ENCODE assay signal across 2 cellular contexts in the genomic region with DNA sequence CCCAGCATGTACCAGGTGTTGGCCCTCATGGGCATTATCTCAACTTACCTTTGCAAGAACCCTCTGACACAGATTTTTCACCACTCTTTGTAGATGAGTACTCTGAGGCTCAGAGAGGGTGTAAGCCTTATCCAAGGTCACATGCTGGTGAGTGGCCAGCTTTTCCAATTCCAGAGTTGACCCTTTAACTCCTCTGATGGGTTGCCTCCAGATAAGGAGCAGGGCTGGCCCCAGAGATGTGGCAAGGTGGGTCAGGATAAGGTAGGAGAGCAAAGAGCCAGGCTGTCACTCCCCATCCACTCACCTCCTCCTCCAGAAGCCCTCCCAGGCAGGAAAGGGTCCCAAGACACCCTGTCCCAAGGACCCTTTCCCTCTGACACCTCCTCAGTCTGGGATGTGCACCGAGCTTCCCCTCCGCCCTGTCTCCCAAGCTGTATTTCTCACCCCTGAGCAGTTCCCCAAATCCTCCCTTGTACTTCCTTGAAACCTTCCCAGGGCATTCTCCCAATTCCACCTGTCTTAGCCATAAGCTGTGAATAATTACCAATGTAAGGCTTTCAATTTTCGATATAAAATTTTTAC.
TF ChIP-seq lines count a peak whose summit lies in the region.

No MANE protein-coding gene starts in this region.

TF ChIP-seq in SK-N-SH, 30 proteins besides CTCF, POLR2A, EP300 and RAD21:
- TF ChIP-seq TEAD4 (IDR thresholded peaks at IDR 0.05; ENCODE audit: borderline replicate concordance, insufficient read depth) (no peak), SMC3 (IDR thresholded peaks at IDR 0.05; ENCODE audit: low read depth, low read length) (no peak), FOSL2 (IDR thresholded peaks at IDR 0.05; ENCODE audit: borderline replicate concordance, low read depth) (no peak), POLR2AphosphoS5 (IDR thresholded peaks at IDR 0.05; ENCODE audit: low read depth, low read length) (no peak), USF2 (IDR thresholded peaks at IDR 0.05; ENCODE audit: borderline replicate concordance, low read depth, low read length) (no peak), RXRA (IDR thresholded peaks at IDR 0.05; ENCODE audit: borderline replicate concordance, low read depth) (no peak), NFIC (IDR thresholded peaks at IDR 0.05; ENCODE audit: borderline replicate concordance) (no peak), MXI1 (IDR thresholded peaks at IDR 0.05; ENCODE audit: low read depth, low read length) (no peak), GABPA (IDR thresholded peaks at IDR 0.05; ENCODE audit: low read depth) (no peak), MEF2A (IDR thresholded peaks at IDR 0.05; ENCODE audit: borderline replicate concordance, low read depth) (no peak), NRF1 (IDR thresholded peaks at IDR 0.05; ENCODE audit: low read depth, low read length) (no peak)
- TF ChIP-seq, protein P1, sequence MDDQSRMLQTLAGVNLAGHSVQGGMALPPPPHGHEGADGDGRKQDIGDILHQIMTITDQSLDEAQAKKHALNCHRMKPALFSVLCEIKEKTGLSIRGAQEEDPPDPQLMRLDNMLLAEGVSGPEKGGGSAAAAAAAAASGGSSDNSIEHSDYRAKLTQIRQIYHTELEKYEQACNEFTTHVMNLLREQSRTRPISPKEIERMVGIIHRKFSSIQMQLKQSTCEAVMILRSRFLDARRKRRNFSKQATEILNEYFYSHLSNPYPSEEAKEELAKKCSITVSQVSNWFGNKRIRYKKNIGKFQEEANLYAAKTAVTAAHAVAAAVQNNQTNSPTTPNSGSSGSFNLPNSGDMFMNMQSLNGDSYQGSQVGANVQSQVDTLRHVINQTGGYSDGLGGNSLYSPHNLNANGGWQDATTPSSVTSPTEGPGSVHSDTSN (IDR thresholded peaks at IDR 0.05) = no peak
- TF ChIP-seq, protein P2, sequence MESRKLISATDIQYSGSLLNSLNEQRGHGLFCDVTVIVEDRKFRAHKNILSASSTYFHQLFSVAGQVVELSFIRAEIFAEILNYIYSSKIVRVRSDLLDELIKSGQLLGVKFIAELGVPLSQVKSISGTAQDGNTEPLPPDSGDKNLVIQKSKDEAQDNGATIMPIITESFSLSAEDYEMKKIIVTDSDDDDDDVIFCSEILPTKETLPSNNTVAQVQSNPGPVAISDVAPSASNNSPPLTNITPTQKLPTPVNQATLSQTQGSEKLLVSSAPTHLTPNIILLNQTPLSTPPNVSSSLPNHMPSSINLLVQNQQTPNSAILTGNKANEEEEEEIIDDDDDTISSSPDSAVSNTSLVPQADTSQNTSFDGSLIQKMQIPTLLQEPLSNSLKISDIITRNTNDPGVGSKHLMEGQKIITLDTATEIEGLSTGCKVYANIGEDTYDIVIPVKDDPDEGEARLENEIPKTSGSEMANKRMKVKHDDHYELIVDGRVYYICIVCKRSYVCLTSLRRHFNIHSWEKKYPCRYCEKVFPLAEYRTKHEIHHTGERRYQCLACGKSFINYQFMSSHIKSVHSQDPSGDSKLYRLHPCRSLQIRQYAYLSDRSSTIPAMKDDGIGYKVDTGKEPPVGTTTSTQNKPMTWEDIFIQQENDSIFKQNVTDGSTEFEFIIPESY (IDR thresholded peaks at IDR 0.05; ENCODE audit: borderline replicate concordance, low read depth) = no peak
TF ChIP-seq in SK-N-SH: peak in this region for 0.

TF ChIP-seq in SK-N-SH treated with all-trans-retinoic acid at 6 μM for 48 hours, 23 proteins besides CTCF, POLR2A, EP300 and RAD21:
- TF ChIP-seq TCF4 (CRISPR knock-in tag; IDR thresholded peaks at IDR 0.05; ENCODE audit: borderline replicate concordance) = no peak
- TF ChIP-seq ZNF565 (CRISPR knock-in tag; conservative IDR thresholded peaks at IDR 0.05; ENCODE audit: low read depth) = no peak
- no peak for TF ChIP-seq SNAI2 (CRISPR knock-in tag; IDR thresholded peaks at IDR 0.05)
- TF ChIP-seq OSR1 (CRISPR knock-in tag; IDR thresholded peaks at IDR 0.05) = no peak
- TF ChIP-seq ZC3H10 (CRISPR knock-in tag; IDR thresholded peaks at IDR 0.05) = no peak
- TF ChIP-seq TOX (CRISPR knock-in tag; IDR thresholded peaks at IDR 0.05; ENCODE audit: borderline replicate concordance) = no peak
